ENCODE assay signal across 1 cellular context in genomic region chr1:157193702-157194391, GRCh38.
A peak's percentile ranks its signal among the peaks of the same experiment; 100 is the strongest.
TF ChIP-seq lines count a peak whose summit lies in the region.

No MANE protein-coding gene starts in this region.

TF ChIP-seq in K562, 482 proteins besides CTCF, POLR2A, EP300 and RAD21 (continued from another document):
- TF ChIP-seq ZNF512 (tag; IDR thresholded peaks at IDR 0.05), result no peak
- TF ChIP-seq STAG1 (CRISPR knock-in tag; IDR thresholded peaks at IDR 0.05; ENCODE audit: borderline replicate concordance), result peak; percentile 49; the same call in 1 of the 2 replicates
- TF ChIP-seq JUND (IDR thresholded peaks at IDR 0.05; ENCODE audit: borderline replicate concordance, low read depth, low read length), result 0 out of 2 replicates have a peak, but pooled peaks have one; percentile 10
- no peak; the same call in 2 of the 3 replicates for TF ChIP-seq JUND (tag; IDR thresholded peaks at IDR 0.05; ENCODE audit: borderline replicate concordance, low read depth, low read length)
- TF ChIP-seq E2F1 (CRISPR knock-in tag; IDR thresholded peaks at IDR 0.05), result 0 out of 2 replicates have a peak, but pooled peaks have one; percentile 13
- no peak for TF ChIP-seq SMARCA4 (IDR thresholded peaks at IDR 0.05)
- TF ChIP-seq KLF13 (tag; IDR thresholded peaks at IDR 0.05; ENCODE audit: borderline replicate concordance, low read depth), result no peak
- no peak for TF ChIP-seq HINFP (tag; conservative IDR thresholded peaks at IDR 0.05; ENCODE audit: low read depth)
- TF ChIP-seq SUPT5H (IDR thresholded peaks at IDR 0.05), result no peak
- TF ChIP-seq MTA1 (IDR thresholded peaks at IDR 0.05; ENCODE audit: borderline replicate concordance), result no peak
- 0 out of 2 replicates have a peak, but pooled peaks have one; percentile 22 for TF ChIP-seq CTBP1 (IDR thresholded peaks at IDR 0.05; ENCODE audit: borderline replicate concordance)
- TF ChIP-seq XRCC5 (IDR thresholded peaks at IDR 0.05; ENCODE audit: low read depth, low read length), result peak; percentile 51; the same call in 1 of the 2 replicates
- TF ChIP-seq ZNF518B (CRISPR knock-in tag; IDR thresholded peaks at IDR 0.05), result no peak
- no peak for TF ChIP-seq RAD51 (IDR thresholded peaks at IDR 0.05; ENCODE audit: borderline replicate concordance, low read depth)
- TF ChIP-seq MAZ (CRISPR knock-in tag; conservative IDR thresholded peaks at IDR 0.05 in 1 of 2, IDR thresholded peaks at IDR 0.05 in 1 of 2), result 0 out of 4 replicates have a peak, but pooled peaks of 1 of the 2 experiments have one; percentile 19
- TF ChIP-seq KLF16 (IDR thresholded peaks at IDR 0.05), result peak; percentile 60
- TF ChIP-seq CEBPG (CRISPR knock-in tag; IDR thresholded peaks at IDR 0.05), result no peak
- no peak for TF ChIP-seq CEBPG (tag; conservative IDR thresholded peaks at IDR 0.05 in 1 of 2, IDR thresholded peaks at IDR 0.05 in 1 of 2)
- TF ChIP-seq NR0B1 (IDR thresholded peaks at IDR 0.05; ENCODE audit: partially characterized antibody), result no peak
- peak; percentile 90 for TF ChIP-seq SMC3 (conservative IDR thresholded peaks at IDR 0.05; ENCODE audit: insufficient read depth, low read depth, low read length)
- no peak for TF ChIP-seq YBX1 (IDR thresholded peaks at IDR 0.05)
